Comparison of ENCODE assay signal across 9 cellular contexts in genomic region chr17:80861892-80862291, GRCh38.
DNase-seq lines count a peak whose midpoint lies in the region; TF ChIP-seq lines count a peak whose summit lies in the region.
"Had no signal": no experiment of that assay in that cellular context is flagged by ENCODE, and none has a peak within 500 bp of the region (broad histone marks: within the 10 kb centered on the region; RNA-seq: fewer than 3 reads in every experiment).

No MANE protein-coding gene starts in this region.

- H3K4me3 ChIP-seq in epithelial cell of esophagus (ENCODE audit: low read length) (no peak overlapping the region), retinal pigment epithelial cell (ENCODE audit: low read length) (no peak overlapping the region)
- H3K4me3 ChIP-seq: SK-N-MC had no signal

- TF ChIP-seq CTCF in epithelial cell of esophagus (IDR thresholded peaks at IDR 0.05; ENCODE audit: insufficient read depth, low read depth, low read length, missing control alignments) (peak; percentile 87), retinal pigment epithelial cell (conservative IDR thresholded peaks at IDR 0.05; ENCODE audit: low read depth, low read length) (peak; percentile 63)

- peak; percentile 42 for DNase-seq in activated gamma-delta T cell treated with Interleukin-2 at 50 U/mL for 16 hours
- no peak for DNase-seq in activated gamma-delta T cell (lab: John Stamatoyannopoulos, UW)
- peak; percentile 64 to 74 for DNase-seq in activated CD4-positive, alpha-beta T cell treated with anti-CD3 and anti-CD28 coated beads, Interleukin-2, amount 50 U/mL, for 48 hours
- peak; percentile 98 for DNase-seq in epithelial cell of esophagus (ENCODE audit: low read depth)
- DNase-seq in retinal pigment epithelial cell (ENCODE audit: low read depth), result no peak
- DNase-seq in GOT3 (lab: John Stamatoyannopoulos, UW), result no peak
- no peak for DNase-seq in kidney glomerular epithelial cell (lab: John Stamatoyannopoulos, UW)
- DNase-seq in NCI-H226, result no peak

Comparison
In these comparisons a context has a peak if more than half of its experiments do, and no peak if none do; other contexts are left out.
1. DNase-seq: peak in activated gamma-delta T cell treated with Interleukin-2 at 50 U/mL for 16 hours (single experiment), activated CD4-positive, alpha-beta T cell treated with anti-CD3 and anti-CD28 coated beads, Interleukin-2, amount 50 U/mL, for 48 hours (2 of 2) and epithelial cell of esophagus (single experiment); none in activated gamma-delta T cell (single experiment), retinal pigment epithelial cell (single experiment), GOT3 (single experiment), kidney glomerular epithelial cell (single experiment) and NCI-H226 (single experiment).